Comparison of ENCODE assay signal across 8 cellular contexts in the genomic region with DNA sequence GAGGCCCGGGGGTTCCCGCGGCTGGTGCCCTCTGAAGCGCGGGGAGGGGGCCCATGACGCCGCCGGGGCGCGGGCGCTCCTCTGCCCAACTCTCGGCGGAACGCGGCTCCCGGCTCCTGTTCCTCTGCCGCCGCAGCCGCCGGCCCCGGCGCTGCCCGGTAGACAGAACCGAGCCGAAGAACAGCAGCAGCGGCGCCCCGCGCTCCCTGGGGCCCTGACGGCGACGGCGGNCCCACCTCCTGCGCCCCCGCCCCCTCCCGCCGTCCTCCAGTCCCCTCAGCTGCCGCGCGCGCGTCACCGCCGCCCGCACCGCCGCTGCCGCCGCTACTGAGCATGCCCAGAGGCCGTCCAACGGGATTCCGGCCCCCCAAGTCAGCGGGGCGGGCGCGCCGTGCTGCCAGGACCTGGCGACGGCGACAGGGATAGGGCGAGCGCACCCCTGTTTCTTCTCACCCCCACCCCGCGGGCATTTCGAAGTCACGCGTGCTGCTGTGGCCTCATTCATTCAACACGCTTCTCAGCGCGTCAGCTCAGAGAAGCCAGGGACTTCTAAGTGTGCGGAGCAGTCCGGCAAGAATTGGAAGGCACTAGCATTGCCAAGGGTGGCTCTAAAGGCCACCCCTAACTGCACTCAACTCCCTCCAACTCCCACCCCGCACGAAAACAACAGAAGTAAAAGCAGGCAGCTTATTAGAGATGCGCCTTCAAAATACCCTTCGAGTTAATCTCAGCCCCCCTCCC.
A peak's percentile ranks its signal among the peaks of the same experiment; 100 is the strongest.
DNase-seq lines count a peak whose midpoint lies in the region; ATAC-seq, FAIRE-seq and TF ChIP-seq lines count a peak whose summit lies in the region.

Gene IPMK, minus strand, starts transcription at position 182 of the 741 bp plus-strand sequence. CDS start 283 bp downstream, outside the sequence.

- H3K36me3 Mint-ChIP-seq in T-helper 2 cell treated with Interferon-gamma antibody and Interleukin-4, amounts not matched to agents 5 μg/mL and 100 μg/mL, for 36 hours (ENCODE audit: low read depth), result peaks cover 2% of the 10 kb centered on the region

- ATAC-seq in GM18498 (IDR thresholded peaks at IDR 0.05; ENCODE audit: unreplicated experiment) (peak; percentile 65), HG02852 (IDR thresholded peaks at IDR 0.05; ENCODE audit: unreplicated experiment) (peak; percentile 56)

- FAIRE-seq in D721Med (lab: Jason Lieb, UNC), result no peak

- H3K9me3 Mint-ChIP-seq in T-helper 2 cell treated with Interferon-gamma antibody and Interleukin-4, amounts not matched to agents 5 μg/mL and 100 μg/mL, for 36 hours, result no peaks in the 10 kb centered on the region

- DNase-seq in NCI-H1436 treated with DMSO at 0.1 percent for 48 hours (lab: John Stamatoyannopoulos, UW), result peak; percentile 65
- peak; percentile 97 for DNase-seq in T-helper 2 cell treated with Interferon-gamma antibody and Interleukin-4, amounts not matched to agents 5 μg/mL and 100 μg/mL, for 36 hours (ENCODE audit: low spot score)
- DNase-seq in anterior cingulate cortex (lab: John Stamatoyannopoulos, UW), result peak; percentile 58 to 95 (median 92)
- DNase-seq in hepatic stellate cell (ENCODE audit: low spot score), result peak; percentile 84
- DNase-seq in retina, result peak; percentile 93
- DNase-seq in D721Med (ENCODE audit: insufficient read length, low spot score), result no peak

- peak within 1 kb of the TSS; percentile 97 for H3K27ac Mint-ChIP-seq in T-helper 2 cell treated with Interferon-gamma antibody and Interleukin-4, amounts not matched to agents 5 μg/mL and 100 μg/mL, for 36 hours

- H3K4me1 Mint-ChIP-seq in T-helper 2 cell treated with Interferon-gamma antibody and Interleukin-4, amounts not matched to agents 5 μg/mL and 100 μg/mL, for 36 hours (ENCODE audit: low read depth), result peaks cover 34% of the 10 kb centered on the region

- no peaks in the 10 kb centered on the region for H3K27me3 Mint-ChIP-seq in T-helper 2 cell treated with Interferon-gamma antibody and Interleukin-4, amounts not matched to agents 5 μg/mL and 100 μg/mL, for 36 hours (ENCODE audit: low read depth)

- no peak for TF ChIP-seq CTCF in D721Med (IDR thresholded peaks at IDR 0.05; ENCODE audit: insufficient read depth, missing control alignments)

- peak within 1 kb of the TSS; percentile 95 for H3K4me3 Mint-ChIP-seq in T-helper 2 cell treated with Interferon-gamma antibody and Interleukin-4, amounts not matched to agents 5 μg/mL and 100 μg/mL, for 36 hours
